Comparison of ENCODE assay signal across 24 cellular contexts in the genomic region with DNA sequence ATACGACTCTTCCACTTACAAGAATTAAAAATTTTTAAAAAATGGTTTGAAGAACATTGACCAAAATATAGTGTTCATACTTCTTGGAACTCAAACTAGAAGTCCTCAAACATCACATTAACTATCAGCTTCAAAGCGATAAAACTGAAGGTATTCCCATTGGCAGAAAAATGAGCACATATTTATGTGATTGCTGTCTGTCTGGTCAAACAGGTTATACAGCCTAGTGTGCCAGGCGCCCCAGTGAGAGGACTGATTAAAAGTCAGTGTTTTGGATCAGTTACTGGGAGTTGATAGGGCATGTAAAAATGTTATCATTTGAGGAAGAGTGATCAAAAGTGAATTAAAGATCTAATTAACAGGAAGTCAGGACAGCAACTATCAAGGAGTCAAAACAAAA.
"Had no signal": no experiment of that assay in that cellular context is flagged by ENCODE, and none has a peak within 500 bp of the region (broad histone marks: within the 10 kb centered on the region; RNA-seq: fewer than 3 reads in every experiment).

No MANE protein-coding gene starts in this region.

- H3K27ac ChIP-seq: brain microvascular endothelial cell, heart right ventricle, parathyroid adenoma, right atrium auricular region, suprapubic skin, tibial nerve, uterus, VCaP had no signal

- H3K27me3 ChIP-seq: brain microvascular endothelial cell, heart right ventricle, right atrium auricular region, suprapubic skin, tibial nerve, uterus had no signal

- H3K79me2 ChIP-seq: parathyroid adenoma had no signal

- H3K9ac ChIP-seq: parathyroid adenoma had no signal

- H3K4me1 ChIP-seq: heart right ventricle, parathyroid adenoma, right atrium auricular region, suprapubic skin, tibial nerve, uterus had no signal

- H3K4me3 ChIP-seq: heart right ventricle, right atrium auricular region, suprapubic skin, tibial nerve, uterus had no signal

- DNase-seq: activated CD4-positive, alpha-beta T cell treated with anti-CD3 and anti-CD28 coated beads for 48 hours; activated CD4-positive, alpha-beta T cell treated with anti-CD3 and anti-CD28 coated beads, Interleukin-2, amount 50 U/mL, for 48 hours; activated CD8-positive, alpha-beta memory T cell treated with anti-CD3 and anti-CD28 coated beads for 24 hours; activated effector memory CD4-positive, alpha-beta T cell treated with Interleukin-2 at 50 U/mL for 16 hours; activated naive CD4-positive, alpha-beta T cell treated with Interleukin-2 at 50 U/mL for 16 hours; aorta; brain microvascular endothelial cell; caudate nucleus; cortex of kidney; effector memory CD8-positive, alpha-beta T cell; foreskin melanocyte; heart right ventricle; naive thymus-derived CD8-positive, alpha-beta T cell; occipital lobe; stimulated activated CD4-positive, alpha-beta T cell treated with anti-CD3 and anti-CD28 coated beads, Interleukin-15, amount 100 ng/mL, for 24 hours; stimulated activated CD4-positive, alpha-beta T cell treated with anti-CD3 and anti-CD28 coated beads, Interleukin-2, amount 100 ng/mL, for 24 hours; stimulated activated naive B cell treated with anti-CD40 and anti-IgM and Interleukin-4, amounts not matched to agents 10 μg/mL and 1 μg/mL and 100 μg/mL, for 72 hours; uterus had no signal

- H3K9me3 ChIP-seq: heart right ventricle, right atrium auricular region, suprapubic skin, tibial nerve, uterus had no signal

- H3K36me3 ChIP-seq: brain microvascular endothelial cell, heart right ventricle, right atrium auricular region, suprapubic skin, tibial nerve, uterus had no signal

- H2AFZ ChIP-seq: parathyroid adenoma had no signal

- ATAC-seq: effector memory CD8-positive, alpha-beta T cell; esophagus mucosa; heart right ventricle; naive thymus-derived CD8-positive, alpha-beta T cell; stimulated activated naive B cell treated with anti-CD40 and anti-IgM and Interleukin-4, amounts not matched to agents 10 μg/mL and 1 μg/mL and 100 μg/mL, for 72 hours had no signal
